In the genomic region with DNA sequence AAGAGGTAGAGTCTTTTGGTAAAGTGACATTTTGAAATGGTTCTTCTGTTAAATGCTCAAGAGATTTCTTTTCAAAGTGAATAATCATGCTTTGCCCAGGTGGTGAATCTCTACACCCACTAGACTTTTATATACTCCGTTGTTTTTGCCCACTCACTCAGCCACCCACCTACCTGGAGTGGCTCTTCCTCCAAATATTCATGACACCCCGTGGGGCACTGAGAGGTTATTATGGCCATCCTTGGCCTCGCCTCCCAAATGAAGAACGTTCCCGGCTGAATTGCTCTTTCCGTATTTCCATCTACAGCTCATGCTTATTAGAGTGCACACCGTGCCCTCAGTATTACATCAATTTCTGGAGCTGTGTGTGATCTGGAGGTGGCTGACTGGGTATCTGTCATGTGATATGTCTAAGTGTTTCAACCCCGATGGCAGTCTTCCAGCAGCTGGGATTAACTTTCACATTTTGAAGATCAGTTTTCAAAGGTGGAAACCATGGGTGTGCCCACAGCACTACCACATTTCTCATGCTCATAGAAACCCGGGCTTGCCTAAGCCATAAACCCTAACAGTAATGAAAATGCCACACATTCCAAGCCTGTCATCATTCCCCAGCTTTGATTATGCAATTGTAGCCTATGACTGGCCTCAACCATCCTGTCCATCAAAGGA, we compare ENCODE assay signal across 9 cellular contexts.
DNase-seq lines count a peak whose midpoint lies in the region; ATAC-seq and TF ChIP-seq lines count a peak whose summit lies in the region.
"Had no signal": no experiment of that assay in that cellular context is flagged by ENCODE, and none has a peak within 500 bp of the region (broad histone marks: within the 10 kb centered on the region; RNA-seq: fewer than 3 reads in every experiment).

No MANE protein-coding gene starts in this region.

- H3K27me3 ChIP-seq in tibial artery (no peaks in the 10 kb centered on the region), spleen (replicated peaks in 1 of 7) (no peaks in the 10 kb centered on the region)

- intact Hi-C loops in tibial artery (cut with DNase I; ENCODE audit: low total_unique reads), result no loop called here
- intact Hi-C loops in spleen (cut with DNase I; ENCODE audit: low total_unique reads), result no loop called here

- no peaks in the 10 kb centered on the region for H3K36me3 ChIP-seq in HEK293 (ENCODE audit: control insufficient read depth in 2 of 2, insufficient read depth in 1 of 2, low read length in 2 of 2)
- H3K36me3 ChIP-seq in tibial artery, result no peaks in the 10 kb centered on the region
- no peaks in the 10 kb centered on the region for H3K36me3 ChIP-seq in spleen

- H3K4me3 ChIP-seq in HEK293 (ENCODE audit: low read depth, low read length) (no peak overlapping the region), fibroblast of mammary gland (ENCODE audit: control insufficient read depth, low read depth, low read length) (no peak overlapping the region), tibial artery (no peak overlapping the region), spleen (no peak overlapping the region)

- TF ChIP-seq CTCF in HEK293 (tag by site-specific recombination; IDR thresholded peaks at IDR 0.05) (no peak), fibroblast of mammary gland (conservative IDR thresholded peaks at IDR 0.05; ENCODE audit: control insufficient read depth, insufficient read depth, low read depth, low read length) (no peak), tibial artery (IDR thresholded peaks at IDR 0.05) (no peak), spleen (IDR thresholded peaks at IDR 0.05 in 8 of 11, conservative IDR thresholded peaks at IDR 0.05 in 3 of 11) (no peak)

- H3K27ac ChIP-seq in HEK293 (ENCODE audit: extremely low read depth, low read depth, low read length) (no peak overlapping the region), tibial artery (peak overlapping the region; percentile 23 to 45), spleen (no peak overlapping the region)

- 79 to 88% (median 84%) methylated on average over 8 to 9 of the region's 9 CpGs for WGBS in spleen, 5 donors

- ATAC-seq in GM18858 (IDR thresholded peaks at IDR 0.05; ENCODE audit: unreplicated experiment), result no peak
- ATAC-seq: naive thymus-derived CD4-positive, alpha-beta T cell had no signal

- DNase-seq in NCI-H524 treated with DMSO at 0.1 percent for 48 hours (lab: John Stamatoyannopoulos, UW), result peak; percentile 55
- DNase-seq in fibroblast of mammary gland (ENCODE audit: low read depth), result peak; percentile 59
- DNase-seq in tibial artery, result no peak
- DNase-seq in NCI-H1092 treated with DMSO at 0.1 percent for 48 hours (lab: John Stamatoyannopoulos, UW), result no peak
- DNase-seq in spleen, result no peak
- DNase-seq: activated CD4-positive, alpha-beta memory T cell treated with anti-CD3 and anti-CD28 coated beads, Interleukin-2, amount 10 ng/mL, durations not matched to agents 7 days and 5 days; naive thymus-derived CD4-positive, alpha-beta T cell had no signal

- POLR2A ChIA-PET in HEK293 (lab: Yijun Ruan, JAX), result interaction anchor here (0.5 kb wide), 1 partner anchor 1432 kb away, joined by 3 read pairs; no protein-coding TSS in a partner anchor

- H3K4me1 ChIP-seq in HEK293 (ENCODE audit: control insufficient read depth, insufficient read depth, low read length), result peaks cover 5% of the 10 kb centered on the region
- peaks cover 0 to 52% (median 27%) of the 10 kb centered on the region in 4 donors for H3K4me1 ChIP-seq in tibial artery
- H3K4me1 ChIP-seq in spleen, result peaks cover 0 to 6% (median 0%) of the 10 kb centered on the region in 6 donors

- no peak for TF ChIP-seq POLR2A in spleen (IDR thresholded peaks at IDR 0.05)

- CTCF ChIA-PET in HEK293 (lab: Yijun Ruan, JAX), result no interaction called here

- no peaks in the 10 kb centered on the region for H3K9me3 ChIP-seq in HEK293 (ENCODE audit: control insufficient read depth, insufficient read depth, low read depth, low read length)
- no peaks in the 10 kb centered on the region for H3K9me3 ChIP-seq in tibial artery
- H3K9me3 ChIP-seq in spleen, result peaks cover 0 to 9% (median 0%) of the 10 kb centered on the region in 8 donors

TF ChIP-seq in HEK293, 187 proteins besides CTCF, POLR2A, EP300 and RAD21 (continues in another document):
- TF ChIP-seq, protein P1, sequence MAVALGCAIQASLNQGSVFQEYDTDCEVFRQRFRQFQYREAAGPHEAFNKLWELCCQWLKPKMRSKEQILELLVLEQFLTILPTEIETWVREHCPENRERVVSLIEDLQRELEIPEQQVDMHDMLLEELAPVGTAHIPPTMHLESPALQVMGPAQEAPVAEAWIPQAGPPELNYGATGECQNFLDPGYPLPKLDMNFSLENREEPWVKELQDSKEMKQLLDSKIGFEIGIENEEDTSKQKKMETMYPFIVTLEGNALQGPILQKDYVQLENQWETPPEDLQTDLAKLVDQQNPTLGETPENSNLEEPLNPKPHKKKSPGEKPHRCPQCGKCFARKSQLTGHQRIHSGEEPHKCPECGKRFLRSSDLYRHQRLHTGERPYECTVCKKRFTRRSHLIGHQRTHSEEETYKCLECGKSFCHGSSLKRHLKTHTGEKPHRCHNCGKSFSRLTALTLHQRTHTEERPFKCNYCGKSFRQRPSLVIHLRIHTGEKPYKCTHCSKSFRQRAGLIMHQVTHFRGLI (tag by site-specific recombination; IDR thresholded peaks at IDR 0.05), result 0 out of 2 replicates have a peak, but pooled peaks have one; percentile 17
- TF ChIP-seq, protein P2, sequence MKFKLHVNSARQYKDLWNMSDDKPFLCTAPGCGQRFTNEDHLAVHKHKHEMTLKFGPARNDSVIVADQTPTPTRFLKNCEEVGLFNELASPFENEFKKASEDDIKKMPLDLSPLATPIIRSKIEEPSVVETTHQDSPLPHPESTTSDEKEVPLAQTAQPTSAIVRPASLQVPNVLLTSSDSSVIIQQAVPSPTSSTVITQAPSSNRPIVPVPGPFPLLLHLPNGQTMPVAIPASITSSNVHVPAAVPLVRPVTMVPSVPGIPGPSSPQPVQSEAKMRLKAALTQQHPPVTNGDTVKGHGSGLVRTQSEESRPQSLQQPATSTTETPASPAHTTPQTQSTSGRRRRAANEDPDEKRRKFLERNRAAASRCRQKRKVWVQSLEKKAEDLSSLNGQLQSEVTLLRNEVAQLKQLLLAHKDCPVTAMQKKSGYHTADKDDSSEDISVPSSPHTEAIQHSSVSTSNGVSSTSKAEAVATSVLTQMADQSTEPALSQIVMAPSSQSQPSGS (tag by site-specific recombination; IDR thresholded peaks at IDR 0.05; ENCODE audit: low read depth), result no peak
- TF ChIP-seq, protein P3, sequence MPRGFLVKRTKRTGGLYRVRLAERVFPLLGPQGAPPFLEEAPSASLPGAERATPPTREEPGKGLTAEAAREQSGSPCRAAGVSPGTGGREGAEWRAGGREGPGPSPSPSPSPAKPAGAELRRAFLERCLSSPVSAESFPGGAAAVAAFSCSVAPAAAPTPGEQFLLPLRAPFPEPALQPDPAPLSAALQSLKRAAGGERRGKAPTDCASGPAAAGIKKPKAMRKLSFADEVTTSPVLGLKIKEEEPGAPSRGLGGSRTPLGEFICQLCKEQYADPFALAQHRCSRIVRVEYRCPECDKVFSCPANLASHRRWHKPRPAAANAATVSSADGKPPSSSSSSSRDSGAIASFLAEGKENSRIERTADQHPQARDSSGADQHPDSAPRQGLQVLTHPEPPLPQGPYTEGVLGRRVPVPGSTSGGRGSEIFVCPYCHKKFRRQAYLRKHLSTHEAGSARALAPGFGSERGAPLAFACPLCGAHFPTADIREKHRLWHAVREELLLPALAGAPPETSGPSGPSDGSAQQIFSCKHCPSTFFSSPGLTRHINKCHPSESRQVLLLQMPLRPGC (tag by site-specific recombination; IDR thresholded peaks at IDR 0.05), result peak; percentile 71; the same call in 1 of the 2 replicates
- TF ChIP-seq, protein P4, sequence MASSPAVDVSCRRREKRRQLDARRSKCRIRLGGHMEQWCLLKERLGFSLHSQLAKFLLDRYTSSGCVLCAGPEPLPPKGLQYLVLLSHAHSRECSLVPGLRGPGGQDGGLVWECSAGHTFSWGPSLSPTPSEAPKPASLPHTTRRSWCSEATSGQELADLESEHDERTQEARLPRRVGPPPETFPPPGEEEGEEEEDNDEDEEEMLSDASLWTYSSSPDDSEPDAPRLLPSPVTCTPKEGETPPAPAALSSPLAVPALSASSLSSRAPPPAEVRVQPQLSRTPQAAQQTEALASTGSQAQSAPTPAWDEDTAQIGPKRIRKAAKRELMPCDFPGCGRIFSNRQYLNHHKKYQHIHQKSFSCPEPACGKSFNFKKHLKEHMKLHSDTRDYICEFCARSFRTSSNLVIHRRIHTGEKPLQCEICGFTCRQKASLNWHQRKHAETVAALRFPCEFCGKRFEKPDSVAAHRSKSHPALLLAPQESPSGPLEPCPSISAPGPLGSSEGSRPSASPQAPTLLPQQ (tag by site-specific recombination; IDR thresholded peaks at IDR 0.05), result 0 out of 2 replicates have a peak, but pooled peaks have one; percentile 27
- TF ChIP-seq, protein P5, sequence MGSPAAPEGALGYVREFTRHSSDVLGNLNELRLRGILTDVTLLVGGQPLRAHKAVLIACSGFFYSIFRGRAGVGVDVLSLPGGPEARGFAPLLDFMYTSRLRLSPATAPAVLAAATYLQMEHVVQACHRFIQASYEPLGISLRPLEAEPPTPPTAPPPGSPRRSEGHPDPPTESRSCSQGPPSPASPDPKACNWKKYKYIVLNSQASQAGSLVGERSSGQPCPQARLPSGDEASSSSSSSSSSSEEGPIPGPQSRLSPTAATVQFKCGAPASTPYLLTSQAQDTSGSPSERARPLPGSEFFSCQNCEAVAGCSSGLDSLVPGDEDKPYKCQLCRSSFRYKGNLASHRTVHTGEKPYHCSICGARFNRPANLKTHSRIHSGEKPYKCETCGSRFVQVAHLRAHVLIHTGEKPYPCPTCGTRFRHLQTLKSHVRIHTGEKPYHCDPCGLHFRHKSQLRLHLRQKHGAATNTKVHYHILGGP (tag by site-specific recombination; IDR thresholded peaks at IDR 0.05), result no peak
- no peak for TF ChIP-seq ZSCAN30 (tag by site-specific recombination; IDR thresholded peaks at IDR 0.05)
- no peak for TF ChIP-seq ZNF704 (tag by site-specific recombination; IDR thresholded peaks at IDR 0.05)
- TF ChIP-seq ZNF274 (IDR thresholded peaks at IDR 0.05; ENCODE audit: low read length), result no peak
- TF ChIP-seq ZNF274 (tag by site-specific recombination; IDR thresholded peaks at IDR 0.05; ENCODE audit: borderline replicate concordance), result no peak
- TF ChIP-seq ZFP69B (tag by site-specific recombination; IDR thresholded peaks at IDR 0.05), result 0 out of 2 replicates have a peak, but pooled peaks have one; percentile 8
- TF ChIP-seq ZIC2 (tag by site-specific recombination; IDR thresholded peaks at IDR 0.05), result no peak

Comparison
In these comparisons a context has a peak if more than half of its experiments do, and no peak if none do; other contexts are left out.
1. H3K27ac ChIP-seq: peak in tibial artery (2 of 2); none in HEK293 (single experiment) and spleen (0 of 8).
2. DNase-seq: peak in NCI-H524 treated with DMSO at 0.1 percent for 48 hours (single experiment) and fibroblast of mammary gland (single experiment); none in tibial artery (0 of 2), NCI-H1092 treated with DMSO at 0.1 percent for 48 hours (single experiment) and spleen (single experiment).